39 cellular contexts compared by ENCODE assay signal in the genomic region with DNA sequence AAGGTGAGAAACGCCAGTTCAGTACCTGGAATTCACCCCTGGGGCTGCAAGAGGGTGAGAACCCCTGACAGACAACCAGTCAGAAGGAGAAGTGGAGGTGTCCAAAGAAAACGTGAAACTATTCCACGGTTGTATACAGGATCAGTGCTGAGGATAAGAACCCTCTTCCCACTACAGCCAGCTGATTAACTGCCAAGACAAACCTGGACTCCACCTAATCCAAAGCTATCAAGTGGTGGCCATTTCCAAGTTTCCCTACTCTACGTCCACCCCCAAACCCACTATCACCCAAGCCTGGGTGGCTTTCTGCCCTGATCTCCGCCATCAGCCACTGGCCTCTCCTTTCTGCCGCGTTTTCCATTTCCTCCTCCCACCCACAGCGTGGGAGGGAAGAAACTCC.
"Had no signal": no experiment of that assay in that cellular context is flagged by ENCODE, and none has a peak within 500 bp of the region (broad histone marks: within the 10 kb centered on the region; RNA-seq: fewer than 3 reads in every experiment).

No MANE protein-coding gene starts in this region.

- H3K36me3 ChIP-seq: ascending aorta, cardiac muscle cell had no signal

- H3K4me1 ChIP-seq: ascending aorta had no signal

- H3K27ac Mint-ChIP-seq: activated B cell treated with CpG ODN at 0.5 μM for 24 hours; activated CD4-positive, alpha-beta memory T cell treated with anti-CD3 and anti-CD28 coated beads for 36 hours; activated CD4-positive, alpha-beta T cell treated with anti-CD3 and anti-CD28 coated beads, Interleukin-2, amount 10 ng/mL, durations not matched to agents 24 days and 14 days; activated CD8-positive, alpha-beta T cell treated with anti-CD3 and anti-CD28 coated beads for 36 hours; activated naive CD4-positive, alpha-beta T cell treated with anti-CD3 and anti-CD28 coated beads for 36 hours; activated naive CD8-positive, alpha-beta T cell; activated naive CD8-positive, alpha-beta T cell treated with anti-CD3 and anti-CD28 coated beads, Interleukin-2, amount 10 ng/mL, durations not matched to agents 7 days and 5 days; activated naive CD8-positive, alpha-beta T cell treated with anti-CD3 and anti-CD28 coated beads, Interleukin-2, amount 50 U/mL, for 24 hours; activated T-cell treated with anti-CD3 and anti-CD28 coated beads, Interleukin-2, amount 50 U/mL, for 72 hours; activated T-helper 1 cell treated with anti-CD3 and anti-CD28 coated beads, Interleukin-12 subunit alpha, Interleukin-12 subunit beta, Interleukin-2, Interleukin-4 antibody, amounts not matched to agents 30 ng/mL and 10 ng/mL and 1 ng/mL, durations not matched to agents 14 hours and 24 hours and 36 hours; activated T-helper 17 cell treated with anti-CD3 and anti-CD28 coated beads, Interleukin-2, amount 50 U/mL, for 72 hours; brain; T-helper 1 cell treated with Interleukin-12 subunit alpha and Interleukin-12 subunit beta and Interleukin-4 antibody, amounts not matched to agents 30 μg/mL and 1 μg/mL, for 36 hours; T-helper 2 cell treated with Interferon-gamma antibody and Interleukin-4, amounts not matched to agents 5 μg/mL and 100 μg/mL, for 36 hours had no signal

- H3K36me3 Mint-ChIP-seq: activated naive CD8-positive, alpha-beta T cell had no signal

- H3K9me3 Mint-ChIP-seq: activated T-helper 17 cell treated with anti-CD3 and anti-CD28 coated beads, Interleukin-2, amount 50 U/mL, for 72 hours; central memory CD8-positive, alpha-beta T cell had no signal

- H3K4me3 ChIP-seq: ascending aorta, cardiac muscle cell had no signal

- H3K27me3 ChIP-seq: ascending aorta, cardiac muscle cell had no signal

- ATAC-seq: activated CD8-positive, alpha-beta T cell treated with anti-CD3 and anti-CD28 coated beads for 36 hours; activated naive CD8-positive, alpha-beta T cell treated with anti-CD3 and anti-CD28 coated beads, Interleukin-2, amount 50 U/mL, for 24 hours; activated T-cell treated with anti-CD3 and anti-CD28 coated beads, Interleukin-2, amount 50 U/mL, for 4 hours; activated T-cell treated with anti-CD3 and anti-CD28 coated beads, Interleukin-2, amount 50 U/mL, for 72 hours; activated T-helper 17 cell treated with anti-CD3 and anti-CD28 coated beads, Interleukin-2, amount 50 U/mL, for 72 hours had no signal

- H3K27ac ChIP-seq: ascending aorta, cardiac muscle cell, VCaP had no signal

- DNase-seq: activated B cell treated with CpG ODN at 0.5 μM for 24 hours; activated CD4-positive, alpha-beta memory T cell treated with anti-CD3 and anti-CD28 coated beads for 36 hours; activated CD4-positive, alpha-beta T cell treated with anti-CD3 and anti-CD28 coated beads for 4 hours; activated CD4-positive, alpha-beta T cell treated with anti-CD3 and anti-CD28 coated beads, Interleukin-2, amount 10 ng/mL, durations not matched to agents 24 days and 14 days; activated CD4-positive, alpha-beta T cell treated with anti-CD3 and anti-CD28 coated beads, Interleukin-2, amount 50 U/mL, for 1 hour; activated CD4-positive, alpha-beta T cell treated with anti-CD3 and anti-CD28 coated beads, Interleukin-2, amount 50 U/mL, for 4 hours; activated CD4-positive, CD25-positive, alpha-beta regulatory T cell treated with anti-CD3 and anti-CD28 coated beads, Interleukin-2, amount 50 U/mL, for 72 hours; activated CD8-positive, alpha-beta memory T cell treated with anti-CD3 and anti-CD28 coated beads, Interleukin-2, amount 50 U/mL, for 4 hours; activated CD8-positive, alpha-beta T cell treated with anti-CD3 and anti-CD28 coated beads for 36 hours; activated effector memory CD4-positive, alpha-beta T cell treated with anti-CD3 and anti-CD28 coated beads, Interleukin-2, amount 50 U/mL, for 16 hours; activated gamma-delta T cell treated with Interleukin-2 at 50 U/mL for 16 hours; activated naive CD4-positive, alpha-beta T cell; activated naive CD4-positive, alpha-beta T cell treated with anti-CD3 and anti-CD28 coated beads for 36 hours; activated naive CD4-positive, alpha-beta T cell treated with anti-CD3 and anti-CD28 coated beads, Interleukin-2, amount 50 U/mL, for 16 hours; activated naive CD8-positive, alpha-beta T cell treated with anti-CD3 and anti-CD28 coated beads, Interleukin-2, amount 10 ng/mL, durations not matched to agents 7 days and 5 days; activated naive CD8-positive, alpha-beta T cell treated with anti-CD3 and anti-CD28 coated beads, Interleukin-2, amount 50 U/mL, for 24 hours; activated T-cell treated with anti-CD3 and anti-CD28 coated beads for 4 hours; activated T-cell treated with anti-CD3 and anti-CD28 coated beads, Interleukin-2, amount 50 U/mL, for 1 hour; activated T-cell treated with anti-CD3 and anti-CD28 coated beads, Interleukin-2, amount 50 U/mL, for 4 hours; activated T-cell treated with anti-CD3 and anti-CD28 coated beads, Interleukin-2, amount 50 U/mL, for 72 hours; amygdala; anterior cingulate cortex; caudate nucleus; cerebellar nuclear complex; T-helper 1 cell; T-helper 2 cell; T-helper 9 cell had no signal

- H3K9me3 ChIP-seq: ascending aorta had no signal

- FAIRE-seq: bronchial epithelial cell, TTC549 had no signal
